Comparison of ENCODE assay signal across 2 cellular contexts in genomic region chr17:82475458-82475857, GRCh38.
TF ChIP-seq lines count a peak whose summit lies in the region.

No MANE protein-coding gene starts in this region.

TF ChIP-seq in Ishikawa, 13 proteins besides CTCF, POLR2A, EP300 and RAD21:
- TF ChIP-seq NFIC (IDR thresholded peaks at IDR 0.05) (peak; percentile 42), TCF12 (IDR thresholded peaks at IDR 0.05; ENCODE audit: low read depth) (no peak), ZBTB7A (IDR thresholded peaks at IDR 0.05; ENCODE audit: low read depth) (no peak), FOXM1 (IDR thresholded peaks at IDR 0.05; ENCODE audit: borderline replicate concordance, low read depth) (no peak), EGR1 (IDR thresholded peaks at IDR 0.05) (no peak)
- TF ChIP-seq, protein P1, sequence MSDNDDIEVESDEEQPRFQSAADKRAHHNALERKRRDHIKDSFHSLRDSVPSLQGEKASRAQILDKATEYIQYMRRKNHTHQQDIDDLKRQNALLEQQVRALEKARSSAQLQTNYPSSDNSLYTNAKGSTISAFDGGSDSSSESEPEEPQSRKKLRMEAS (IDR thresholded peaks at IDR 0.05) = no peak
- TF ChIP-seq, protein P2, sequence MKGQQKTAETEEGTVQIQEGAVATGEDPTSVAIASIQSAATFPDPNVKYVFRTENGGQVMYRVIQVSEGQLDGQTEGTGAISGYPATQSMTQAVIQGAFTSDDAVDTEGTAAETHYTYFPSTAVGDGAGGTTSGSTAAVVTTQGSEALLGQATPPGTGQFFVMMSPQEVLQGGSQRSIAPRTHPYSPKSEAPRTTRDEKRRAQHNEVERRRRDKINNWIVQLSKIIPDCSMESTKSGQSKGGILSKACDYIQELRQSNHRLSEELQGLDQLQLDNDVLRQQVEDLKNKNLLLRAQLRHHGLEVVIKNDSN (IDR thresholded peaks at IDR 0.05) = no peak

TF ChIP-seq in SK-N-SH, 30 proteins besides CTCF, POLR2A, EP300 and RAD21:
- TF ChIP-seq PBX3 (IDR thresholded peaks at IDR 0.05) = 0 out of 2 replicates have a peak, but pooled peaks have one; percentile 14
- TF ChIP-seq, protein P1 (IDR thresholded peaks at IDR 0.05; ENCODE audit: low read depth) = no peak
